Comparison of ENCODE assay signal across 12 cellular contexts in genomic region chr6:125192610-125192930, GRCh38. TPM values are rescaled to one million over a fixed set of nuclear protein-coding genes. Genes with fewer than 3 reads are reported as not detected.
DNase-seq lines count a peak whose midpoint lies in the region; ATAC-seq and TF ChIP-seq lines count a peak whose summit lies in the region.
"Had no signal": no experiment of that assay in that cellular context is flagged by ENCODE, and none has a peak within 500 bp of the region (broad histone marks: within the 10 kb centered on the region; RNA-seq: fewer than 3 reads in every experiment).

No MANE protein-coding gene starts in this region.

- H3K4me3 Mint-ChIP-seq in activated CD8-positive, alpha-beta memory T cell treated with anti-CD3 and anti-CD28 coated beads, Interleukin-2, amount 10 ng/mL, durations not matched to agents 7 days and 5 days, result no peak overlapping the region
- H3K4me3 Mint-ChIP-seq in brain, result no peak overlapping the region
- H3K4me3 Mint-ChIP-seq: activated naive CD8-positive, alpha-beta T cell had no signal

- H2AFZ ChIP-seq in GM23248, result no peak overlapping the region

- H3K4me3 ChIP-seq in suprapubic skin (no peak overlapping the region), GM23248 (no peak overlapping the region)
- H3K4me3 ChIP-seq: Peyer's patch, upper lobe of left lung had no signal

- peak overlapping the region; percentile 82 for H3K27ac ChIP-seq in suprapubic skin
- no peak overlapping the region for H3K27ac ChIP-seq in GM23248
- H3K27ac ChIP-seq: Peyer's patch, upper lobe of left lung had no signal

- H3K9ac ChIP-seq in GM23248, result no peak overlapping the region

- no peak overlapping the region for H3K27ac Mint-ChIP-seq in activated CD8-positive, alpha-beta memory T cell treated with anti-CD3 and anti-CD28 coated beads, Interleukin-2, amount 10 ng/mL, durations not matched to agents 7 days and 5 days
- peak overlapping the region in 1 of 5 experiments; percentile 59 for H3K27ac Mint-ChIP-seq in brain
- H3K27ac Mint-ChIP-seq: activated naive CD8-positive, alpha-beta T cell had no signal

- peaks cover 2% of the 10 kb centered on the region for H3K4me1 Mint-ChIP-seq in activated CD8-positive, alpha-beta memory T cell treated with anti-CD3 and anti-CD28 coated beads, Interleukin-2, amount 10 ng/mL, durations not matched to agents 7 days and 5 days
- peaks cover 34% of the 10 kb centered on the region for H3K4me1 Mint-ChIP-seq in brain

- in situ Hi-C loops in GM23248 (cut with MboI), result no loop called here

- H3K9me3 ChIP-seq in suprapubic skin, result no peaks in the 10 kb centered on the region
- H3K9me3 ChIP-seq in GM23248 (ENCODE audit: low read depth), result no peaks in the 10 kb centered on the region
- H3K9me3 ChIP-seq: Peyer's patch, upper lobe of left lung had no signal

- no peaks in the 10 kb centered on the region for H3K36me3 Mint-ChIP-seq in activated CD8-positive, alpha-beta memory T cell treated with anti-CD3 and anti-CD28 coated beads, Interleukin-2, amount 10 ng/mL, durations not matched to agents 7 days and 5 days
- H3K36me3 Mint-ChIP-seq in brain, result no peaks in the 10 kb centered on the region
- H3K36me3 Mint-ChIP-seq: activated naive CD8-positive, alpha-beta T cell had no signal

- TF ChIP-seq POLR2A in suprapubic skin (IDR thresholded peaks at IDR 0.05), result no peak

- H3K79me2 ChIP-seq in GM23248 (ENCODE audit: insufficient read depth), result no peaks in the 10 kb centered on the region

- CTCF ChIA-PET in activated CD8-positive, alpha-beta memory T cell treated with anti-CD3 and anti-CD28 coated beads, Interleukin-2, amount 10 ng/mL, durations not matched to agents 7 days and 5 days (lab: Charles Lee), result interaction anchor here (1.0 to 1.8 kb wide), 4 partner anchors 10 to 41 kb away, joined by 3 to 7 read pairs (median 5); no protein-coding TSS in a partner anchor

- no peak for TF ChIP-seq EP300 in suprapubic skin (IDR thresholded peaks at IDR 0.05)

- H3K36me3 ChIP-seq in suprapubic skin (no peaks in the 10 kb centered on the region), GM23248 (ENCODE audit: low read depth) (no peaks in the 10 kb centered on the region)
- H3K36me3 ChIP-seq: Peyer's patch, upper lobe of left lung had no signal

- H3F3A ChIP-seq in GM23248 (ENCODE audit: insufficient read depth), result peaks cover 7% of the 10 kb centered on the region; the same call in 1 of the 2 replicates

- no peaks in the 10 kb centered on the region for H4K20me1 ChIP-seq in GM23248 (ENCODE audit: insufficient read depth)

- TF ChIP-seq CTCF in brain (conservative IDR thresholded peaks at IDR 0.05), result peak; percentile 12 to 13
- TF ChIP-seq CTCF in suprapubic skin (IDR thresholded peaks at IDR 0.05), result no peak

- H3K27me3 ChIP-seq in suprapubic skin (no peaks in the 10 kb centered on the region), GM23248 (replicated peaks; ENCODE audit: insufficient read depth) (no peaks in the 10 kb centered on the region)
- H3K27me3 ChIP-seq: Peyer's patch, upper lobe of left lung had no signal

- no peak overlapping the region for H3K4me2 ChIP-seq in GM23248 (ENCODE audit: unreplicated experiment)

- no peaks in the 10 kb centered on the region for H3K9me3 Mint-ChIP-seq in activated CD8-positive, alpha-beta memory T cell treated with anti-CD3 and anti-CD28 coated beads, Interleukin-2, amount 10 ng/mL, durations not matched to agents 7 days and 5 days (ENCODE audit: low read depth)
- H3K9me3 Mint-ChIP-seq in brain, result no peaks in the 10 kb centered on the region

- no peaks in the 10 kb centered on the region for H3K9me2 ChIP-seq in GM23248 (ENCODE audit: insufficient read depth)

- WGBS in suprapubic skin, result 89% methylated on average over 5 of the region's 5 CpGs
- 96 to 100% methylated on average over 5 of the region's 5 CpGs for WGBS in GM23248 (ENCODE audit: low coverage in 1 of 2, low lambda C conversion rate in 2 of 2, missing lambda C conversion rate in 2 of 2), 2 experiments

- peaks cover 78% of the 10 kb centered on the region for H3K4me1 ChIP-seq in suprapubic skin
- H3K4me1 ChIP-seq in GM23248 (ENCODE audit: insufficient read depth), result peaks cover 21% of the 10 kb centered on the region

- ATAC-seq in activated CD8-positive, alpha-beta memory T cell treated with anti-CD3 and anti-CD28 coated beads, Interleukin-2, amount 10 ng/mL, durations not matched to agents 7 days and 5 days, result peak; percentile 23
- ATAC-seq in HG03095 (IDR thresholded peaks at IDR 0.05; ENCODE audit: unreplicated experiment), result peak; percentile 10

- peaks cover 18% of the 10 kb centered on the region for H3K27me3 Mint-ChIP-seq in activated CD8-positive, alpha-beta memory T cell treated with anti-CD3 and anti-CD28 coated beads, Interleukin-2, amount 10 ng/mL, durations not matched to agents 7 days and 5 days
- no peaks in the 10 kb centered on the region for H3K27me3 Mint-ChIP-seq in brain

- DNase-seq in activated CD8-positive, alpha-beta memory T cell treated with anti-CD3 and anti-CD28 coated beads, Interleukin-2, amount 10 ng/mL, durations not matched to agents 7 days and 5 days, result no peak
- no peak for DNase-seq in activated CD8-positive, alpha-beta memory T cell treated with anti-CD3 and anti-CD28 coated beads for 24 hours
- DNase-seq in suprapubic skin (ENCODE audit: low spot score in 2 of 2), result no peak
- no peak for DNase-seq in HT-29 (ENCODE audit: low spot score)
- no peak for DNase-seq in GM23248
- DNase-seq in AG08395 (ENCODE audit: low spot score), result no peak
- DNase-seq: GOT3 had no signal

RNA-seq across cellular contexts. Expression of gene TPD52L1, which starts 39.0 kb away (rescaled TPM):
- total RNA-seq in activated CD8-positive, alpha-beta memory T cell treated with anti-CD3 and anti-CD28 coated beads, Interleukin-2, amount 10 ng/mL, durations not matched to agents 7 days and 5 days, result not detected
- polyA plus RNA-seq in brain (ENCODE audit: insufficient read depth, low read depth, low replicate concordance) (33.9 TPM), GM23248 (2016; fragmentation: Nextera tagmentation; extraction: Ambion mirVana) (11.3 and 12.3 TPM in 2 replicates)
- total RNA-seq in suprapubic skin, result 100 to 1,000 TPM; 146 to 202 (median 190) TPM
- 53.9 and 56.9 TPM in 2 replicates for total RNA-seq in HT-29 (2014; rRNA removed; shearing (Covaris generic))
- total RNA-seq in GM23248 (2014; rRNA removed; shearing (Covaris generic)), result 5.1 and 5.7 TPM in 2 replicates

Comparison
In these comparisons a context has a peak if more than half of its experiments do, and no peak if none do; other contexts are left out.
1. CTCF ChIP-seq: peak in brain (2 of 2); none in suprapubic skin (0 of 2).